11 cellular contexts compared by ENCODE assay signal in the genomic region with DNA sequence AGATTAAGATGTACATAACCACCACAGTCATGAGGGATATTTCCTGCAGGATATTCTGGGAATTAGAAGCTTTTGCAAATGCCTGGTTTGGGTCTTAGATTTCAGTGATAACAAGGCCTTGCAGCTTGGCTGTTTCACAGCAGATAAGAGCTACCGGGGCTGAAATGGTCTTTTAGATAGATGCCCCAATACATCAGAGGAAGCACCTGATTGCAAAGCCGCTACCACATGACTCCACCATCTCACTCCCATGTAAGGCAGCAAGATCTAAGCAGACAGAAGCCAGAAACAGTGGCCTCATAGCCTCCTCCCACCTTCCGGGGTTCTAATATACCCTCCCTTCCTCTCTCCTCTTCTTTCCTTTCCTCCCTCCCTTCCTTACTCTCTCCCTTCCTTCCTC. TPM values are rescaled to one million over a fixed set of nuclear protein-coding genes. Genes with fewer than 3 reads are reported as not detected.
DNase-seq lines count a peak whose midpoint lies in the region; ATAC-seq and TF ChIP-seq lines count a peak whose summit lies in the region.
"Had no signal": no experiment of that assay in that cellular context is flagged by ENCODE, and none has a peak within 500 bp of the region (broad histone marks: within the 10 kb centered on the region; RNA-seq: fewer than 3 reads in every experiment).

No MANE protein-coding gene starts in this region.

- TF ChIP-seq CTCF in Loucy (conservative IDR thresholded peaks at IDR 0.05; ENCODE audit: low read length), result no peak

- H3K27ac Mint-ChIP-seq in activated T-helper 2 cell treated with anti-CD3 and anti-CD28 coated beads, Interferon-gamma antibody, Interleukin-2, Interleukin-4, amounts not matched to agents 10 μg/mL and 5 μg/mL and 100 μg/mL, durations not matched to agents 14 hours and 24 hours and 36 hours, result peak overlapping the region; percentile 85
- peak overlapping the region; percentile 75 to 98 (median 92) for H3K27ac Mint-ChIP-seq in naive thymus-derived CD8-positive, alpha-beta T cell

- H3K9ac ChIP-seq in Loucy (ENCODE audit: low read depth, low read length, poor library complexity, severe bottlenecking), result no peak overlapping the region

- no peaks in the 10 kb centered on the region for H3K36me3 ChIP-seq in Loucy (ENCODE audit: insufficient read depth, low read length)

- H3K4me1 Mint-ChIP-seq in activated T-helper 2 cell treated with anti-CD3 and anti-CD28 coated beads, Interferon-gamma antibody, Interleukin-2, Interleukin-4, amounts not matched to agents 10 μg/mL and 5 μg/mL and 100 μg/mL, durations not matched to agents 14 hours and 24 hours and 36 hours (ENCODE audit: low read depth), result peaks cover 41% of the 10 kb centered on the region
- peaks cover 11 to 51% (median 44%) of the 10 kb centered on the region in 4 donors for H3K4me1 Mint-ChIP-seq in naive thymus-derived CD8-positive, alpha-beta T cell

- H3K27me3 Mint-ChIP-seq in activated T-helper 2 cell treated with anti-CD3 and anti-CD28 coated beads, Interferon-gamma antibody, Interleukin-2, Interleukin-4, amounts not matched to agents 10 μg/mL and 5 μg/mL and 100 μg/mL, durations not matched to agents 14 hours and 24 hours and 36 hours (ENCODE audit: low read depth), result no peaks in the 10 kb centered on the region
- H3K27me3 Mint-ChIP-seq in naive thymus-derived CD8-positive, alpha-beta T cell, result no peaks in the 10 kb centered on the region

- DNase-seq in GF-D8 (lab: John Stamatoyannopoulos, UW), result peak; percentile 99
- DNase-seq in activated T-helper 2 cell treated with anti-CD3 and anti-CD28 coated beads, Interferon-gamma antibody, Interleukin-2, Interleukin-4, amounts not matched to agents 10 μg/mL and 5 μg/mL and 100 μg/mL, durations not matched to agents 14 hours and 24 hours and 36 hours (ENCODE audit: low spot score), result peak; percentile 20
- peak in 7 of 10 donors; percentile 2 to 33 (median 20) for DNase-seq in naive thymus-derived CD8-positive, alpha-beta T cell
- no peak for DNase-seq in NCI-H2081 treated with DMSO at 0.1 percent for 48 hours (lab: John Stamatoyannopoulos, UW)
- DNase-seq: caudate nucleus, NCI-H1694 had no signal

- intact Hi-C loops in activated T-helper 2 cell treated with anti-CD3 and anti-CD28 coated beads, Interferon-gamma antibody, Interleukin-2, Interleukin-4, amounts not matched to agents 10 μg/mL and 5 μg/mL and 100 μg/mL, durations not matched to agents 14 hours and 24 hours and 36 hours (cut with micrococcal nuclease), result loop anchor here (1.0 to 5.0 kb wide), 5 partner anchors 15 to 311 kb away; no protein-coding TSS in a partner anchor

- no peaks in the 10 kb centered on the region for H4K20me1 ChIP-seq in Loucy (ENCODE audit: insufficient read depth, low read length, poor library complexity, severe bottlenecking)

- H3K4me2 ChIP-seq in Loucy (ENCODE audit: low read depth, low read length, poor library complexity, severe bottlenecking), result peak overlapping the region; percentile 10

- H2AFZ ChIP-seq in Loucy (ENCODE audit: low read length), result no peak overlapping the region

- no peaks in the 10 kb centered on the region for H3K27me3 ChIP-seq in Loucy (ENCODE audit: insufficient read depth, low read length, poor library complexity, severe bottlenecking)

- peaks cover 25% of the 10 kb centered on the region for H3K4me1 ChIP-seq in Loucy (ENCODE audit: insufficient read depth, low read length, poor library complexity, severe bottlenecking)

- H3K4me3 Mint-ChIP-seq in activated T-helper 2 cell treated with anti-CD3 and anti-CD28 coated beads, Interferon-gamma antibody, Interleukin-2, Interleukin-4, amounts not matched to agents 10 μg/mL and 5 μg/mL and 100 μg/mL, durations not matched to agents 14 hours and 24 hours and 36 hours (ENCODE audit: low read depth), result peak overlapping the region; percentile 28
- H3K4me3 Mint-ChIP-seq in naive thymus-derived CD8-positive, alpha-beta T cell, result peak overlapping the region; percentile 57 to 85 (median 74)

- H3K9me3 Mint-ChIP-seq in activated T-helper 2 cell treated with anti-CD3 and anti-CD28 coated beads, Interferon-gamma antibody, Interleukin-2, Interleukin-4, amounts not matched to agents 10 μg/mL and 5 μg/mL and 100 μg/mL, durations not matched to agents 14 hours and 24 hours and 36 hours, result peaks cover 18% of the 10 kb centered on the region
- H3K9me3 Mint-ChIP-seq in naive thymus-derived CD8-positive, alpha-beta T cell, result peaks cover 0 to 18% (median 7%) of the 10 kb centered on the region in 9 donors

- no peaks in the 10 kb centered on the region for H3F3A ChIP-seq in Loucy (ENCODE audit: low read depth)

- peak; percentile 85 to 90 for ATAC-seq in naive thymus-derived CD8-positive, alpha-beta T cell
- ATAC-seq in HG03196 (IDR thresholded peaks at IDR 0.05; ENCODE audit: unreplicated experiment), result no peak
- no peak for ATAC-seq in GM21360 (IDR thresholded peaks at IDR 0.05; ENCODE audit: unreplicated experiment)
- ATAC-seq in GM19324 (IDR thresholded peaks at IDR 0.05; ENCODE audit: low FRiP score, unreplicated experiment), result no peak
- ATAC-seq: HepG2 had no signal

- H3K36me3 Mint-ChIP-seq in activated T-helper 2 cell treated with anti-CD3 and anti-CD28 coated beads, Interferon-gamma antibody, Interleukin-2, Interleukin-4, amounts not matched to agents 10 μg/mL and 5 μg/mL and 100 μg/mL, durations not matched to agents 14 hours and 24 hours and 36 hours (ENCODE audit: low read depth), result peaks cover 54% of the 10 kb centered on the region
- peaks cover 6 to 17% (median 11%) of the 10 kb centered on the region in 3 donors for H3K36me3 Mint-ChIP-seq in naive thymus-derived CD8-positive, alpha-beta T cell

- peaks cover 4% of the 10 kb centered on the region; the same call in 1 of the 2 replicates for H3K9me3 ChIP-seq in Loucy (ENCODE audit: insufficient read depth, low read depth, low read length)

- POLR2A ChIA-PET in naive thymus-derived CD8-positive, alpha-beta T cell (lab: Charles Lee), result interaction anchor here (1.0 to 1.1 kb wide), 2 partner anchors 9 to 43 kb away, joined by 3 read pairs; no protein-coding TSS in a partner anchor

- H3K79me2 ChIP-seq in Loucy (ENCODE audit: insufficient read depth, low read length), result no peaks in the 10 kb centered on the region

- H3K4me3 ChIP-seq in Loucy (ENCODE audit: low read length, poor library complexity, severe bottlenecking), result no peak overlapping the region

- no peaks in the 10 kb centered on the region for H3K9me2 ChIP-seq in Loucy (replicated peaks; ENCODE audit: low read depth, low read length)

RNA-seq across cellular contexts. Expression of gene EPG5, which starts 31.1 kb away (rescaled TPM):
- 17.1 and 17.4 TPM in 2 replicates for total RNA-seq in activated T-helper 2 cell treated with anti-CD3 and anti-CD28 coated beads, Interferon-gamma antibody, Interleukin-2, Interleukin-4, amounts not matched to agents 10 μg/mL and 5 μg/mL and 100 μg/mL, durations not matched to agents 14 hours and 24 hours and 36 hours
- 10 to 100 TPM; 49.0 to 53.5 TPM for total RNA-seq in naive thymus-derived CD8-positive, alpha-beta T cell
- polyA plus RNA-seq in naive thymus-derived CD8-positive, alpha-beta T cell, result 1 to 10 TPM; 2.8 to 4.7 (median 3.8) TPM

Comparison
In these comparisons a context has a peak if more than half of its experiments do, and no peak if none do; other contexts are left out.
1. ATAC-seq: peak in naive thymus-derived CD8-positive, alpha-beta T cell (2 of 2); none in HG03196 (single experiment), GM21360 (single experiment) and GM19324 (single experiment).